9 cellular contexts compared by ENCODE assay signal in the genomic region with DNA sequence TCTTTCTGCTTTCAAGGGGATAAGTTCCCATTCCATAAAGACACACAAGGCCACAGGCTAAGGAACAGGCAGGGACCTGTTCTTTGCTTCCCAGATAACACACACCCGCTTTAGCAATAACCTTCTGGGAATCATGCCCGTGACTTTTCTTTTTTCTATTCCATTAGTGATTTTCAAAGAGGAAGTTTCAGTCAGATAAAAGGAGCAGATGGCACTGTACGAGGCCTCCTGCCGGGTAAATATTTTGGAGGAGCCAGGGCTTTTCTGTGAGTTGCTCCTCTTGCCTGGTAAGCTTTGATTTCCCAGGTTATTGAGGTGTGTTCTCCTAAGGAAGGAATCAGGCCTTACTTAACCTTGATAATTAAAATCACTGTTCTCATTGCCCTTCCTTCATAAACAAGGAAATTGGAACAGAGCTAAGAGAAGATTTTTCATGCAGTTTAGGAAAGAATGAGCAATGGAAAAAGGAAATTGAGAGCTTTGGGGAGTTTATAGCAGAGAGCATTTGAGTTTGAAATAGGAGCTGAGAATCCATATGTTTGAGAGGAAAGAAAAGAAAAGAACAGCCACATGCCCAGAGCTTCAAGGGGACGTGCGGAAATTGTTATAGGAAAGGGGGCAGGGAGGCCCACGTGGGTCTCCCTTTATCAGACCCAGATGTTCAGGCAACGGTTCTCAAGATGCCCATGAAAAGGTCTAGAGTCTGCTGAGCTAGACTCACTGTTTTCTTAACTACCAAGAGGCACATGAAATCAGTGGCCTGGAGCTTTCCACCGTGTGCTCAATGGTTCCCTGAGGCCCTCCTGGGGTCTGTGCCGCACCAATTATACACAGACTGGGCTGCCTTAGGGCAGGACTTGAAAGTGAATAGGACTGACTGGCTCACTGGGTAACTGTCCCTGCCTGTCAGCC. TPM values are rescaled to one million over a fixed set of nuclear protein-coding genes. Genes with fewer than 3 reads are reported as not detected.
DNase-seq lines count a peak whose midpoint lies in the region; ATAC-seq, FAIRE-seq and TF ChIP-seq lines count a peak whose summit lies in the region.
"Had no signal": no experiment of that assay in that cellular context is flagged by ENCODE, and none has a peak within 500 bp of the region (broad histone marks: within the 10 kb centered on the region; RNA-seq: fewer than 3 reads in every experiment).

No MANE protein-coding gene starts in this region.

- H3K27ac ChIP-seq in RWPE2 (ENCODE audit: poor library complexity, severe bottlenecking) = peak overlapping the region; percentile 95
- peak overlapping the region; percentile 15 to 70 for H3K27ac ChIP-seq in ovary

- no peak for TF ChIP-seq POLR2A in ovary (IDR thresholded peaks at IDR 0.05)

- H3K9me3 Mint-ChIP-seq in activated CD8-positive, alpha-beta memory T cell treated with anti-CD3 and anti-CD28 coated beads, Interleukin-2, amount 10 ng/mL, durations not matched to agents 7 days and 5 days (ENCODE audit: low read depth) = no peaks in the 10 kb centered on the region

- no peaks in the 10 kb centered on the region for H3K9me3 ChIP-seq in RWPE2 (ENCODE audit: severe bottlenecking)
- H3K9me3 ChIP-seq in ovary = no peaks in the 10 kb centered on the region

- intact Hi-C loops in ovary (cut with DNase I) = no loop called here

- peaks cover 4% of the 10 kb centered on the region for H3K36me3 Mint-ChIP-seq in activated CD8-positive, alpha-beta memory T cell treated with anti-CD3 and anti-CD28 coated beads, Interleukin-2, amount 10 ng/mL, durations not matched to agents 7 days and 5 days

- H3K36me3 ChIP-seq in RWPE2 (ENCODE audit: low read depth) = no peaks in the 10 kb centered on the region
- no peaks in the 10 kb centered on the region for H3K36me3 ChIP-seq in ovary
- H3K36me3 ChIP-seq in H7 (replicated peaks; ENCODE audit: control insufficient read depth, insufficient read depth, low read length) = no peaks in the 10 kb centered on the region

- H3K4me3 ChIP-seq in RWPE2 (ENCODE audit: severe bottlenecking) (no peak overlapping the region), ovary (no peak overlapping the region), H7 (ENCODE audit: insufficient read depth, low read depth, low read length) (no peak overlapping the region)

- ATAC-seq in RWPE2 (ENCODE audit: low read depth) = no peak
- ATAC-seq in activated CD8-positive, alpha-beta memory T cell treated with anti-CD3 and anti-CD28 coated beads, Interleukin-2, amount 10 ng/mL, durations not matched to agents 7 days and 5 days = no peak

- no peak for TF ChIP-seq CTCF in RWPE2 (IDR thresholded peaks at IDR 0.05; ENCODE audit: poor library complexity, severe bottlenecking)
- TF ChIP-seq CTCF in ovary (IDR thresholded peaks at IDR 0.05) = no peak

- peaks cover 15% of the 10 kb centered on the region for H3K4me1 Mint-ChIP-seq in activated CD8-positive, alpha-beta memory T cell treated with anti-CD3 and anti-CD28 coated beads, Interleukin-2, amount 10 ng/mL, durations not matched to agents 7 days and 5 days

- H3K27ac Mint-ChIP-seq in activated CD8-positive, alpha-beta memory T cell treated with anti-CD3 and anti-CD28 coated beads, Interleukin-2, amount 10 ng/mL, durations not matched to agents 7 days and 5 days = no peak overlapping the region

- no peak for TF ChIP-seq EP300 in ovary (IDR thresholded peaks at IDR 0.05)

- H3K27me3 ChIP-seq in RWPE2 (ENCODE audit: insufficient read depth, poor library complexity, severe bottlenecking) (no peaks in the 10 kb centered on the region), ovary (no peaks in the 10 kb centered on the region), H7 (ENCODE audit: control insufficient read depth, insufficient read depth, low read length) (no peaks in the 10 kb centered on the region)

- H3K4me1 ChIP-seq in RWPE2 (ENCODE audit: insufficient read depth, poor library complexity, severe bottlenecking) = peaks cover 57% of the 10 kb centered on the region
- H3K4me1 ChIP-seq in ovary (ENCODE audit: insufficient read depth) = peaks cover 25% of the 10 kb centered on the region

- no peak overlapping the region for H3K4me3 Mint-ChIP-seq in activated CD8-positive, alpha-beta memory T cell treated with anti-CD3 and anti-CD28 coated beads, Interleukin-2, amount 10 ng/mL, durations not matched to agents 7 days and 5 days

- DNase-seq in DMS 273 (lab: John Stamatoyannopoulos, UW; ENCODE audit: unreplicated experiment) = peak; percentile 95
- no peak for DNase-seq in RWPE2 (ENCODE audit: low spot score)
- DNase-seq in fibroblast of peridontal ligament (ENCODE audit: extremely low read depth) = peak; percentile 82
- peak in 2 of 5 donors; percentile 56 to 59 for DNase-seq in ovary
- no peak for DNase-seq in H7
- no peak for DNase-seq in stimulated activated CD4-positive, alpha-beta T cell treated with anti-CD3 and anti-CD28 coated beads, Interleukin-4, amount 100 ng/mL, for 1 hour
- no peak for DNase-seq in urothelium cell line (ENCODE audit: low spot score)
- no peak for DNase-seq in activated CD8-positive, alpha-beta memory T cell treated with anti-CD3 and anti-CD28 coated beads, Interleukin-2, amount 10 ng/mL, durations not matched to agents 7 days and 5 days

- CTCF ChIA-PET in activated CD8-positive, alpha-beta memory T cell treated with anti-CD3 and anti-CD28 coated beads, Interleukin-2, amount 10 ng/mL, durations not matched to agents 7 days and 5 days (lab: Charles Lee) = interaction anchor here (1.0 to 2.2 kb wide), 2 partner anchors 9 to 13 kb away, joined by 3 to 6 read pairs; no protein-coding TSS in a partner anchor

- no peak for FAIRE-seq in urothelium cell line (lab: Jason Lieb, UNC)
- FAIRE-seq: D721Med had no signal

- 36 to 42% (median 36%) methylated on average over 10 of the region's 10 CpGs for WGBS in ovary, 3 donors

- no peaks in the 10 kb centered on the region for H3K27me3 Mint-ChIP-seq in activated CD8-positive, alpha-beta memory T cell treated with anti-CD3 and anti-CD28 coated beads, Interleukin-2, amount 10 ng/mL, durations not matched to agents 7 days and 5 days

RNA-seq across cellular contexts. Expression of a gene that starts 31.0 kb away (rescaled TPM):
- 100 to 1,000 TPM in 1 of 7 donors, 10 to 100 TPM in 6; 45.1 to 100 (median 87.5) TPM for total RNA-seq in ovary
- 10 to 100 TPM; 11.8 to 18.2 TPM for polyA plus RNA-seq in ovary
- total RNA-seq in H7 (2014; rRNA removed; shearing (Covaris generic)) = 12.9 and 15.0 TPM in 2 replicates
- total RNA-seq in activated CD8-positive, alpha-beta memory T cell treated with anti-CD3 and anti-CD28 coated beads, Interleukin-2, amount 10 ng/mL, durations not matched to agents 7 days and 5 days = 10 to 100 TPM; 23.7 to 32.7 TPM

RNA-seq across cellular contexts. Expression of a gene that starts 33.1 kb away (rescaled TPM):
- total RNA-seq in ovary = 10 to 100 TPM in 1 of 7 donors, 1 to 10 TPM in 4, under 1 TPM in 1, not detected in 1; 0.38 to 91.1 (median 3.2) TPM
- polyA plus RNA-seq in ovary = 1 to 10 TPM in 1 of 2 donors, under 1 TPM in 1; 0.15 to 1.0 TPM
- total RNA-seq in H7 (2014; rRNA removed; shearing (Covaris generic)) = 2.0 and 2.1 TPM in 2 replicates
- under 1 TPM; 0.52 to 0.79 TPM for total RNA-seq in activated CD8-positive, alpha-beta memory T cell treated with anti-CD3 and anti-CD28 coated beads, Interleukin-2, amount 10 ng/mL, durations not matched to agents 7 days and 5 days

Comparison
In these comparisons a context has a peak if more than half of its experiments do, and no peak if none do; other contexts are left out.
1. DNase-seq: peak in DMS 273 (single experiment) and fibroblast of peridontal ligament (single experiment); none in RWPE2 (single experiment), H7 (single experiment), stimulated activated CD4-positive, alpha-beta T cell treated with anti-CD3 and anti-CD28 coated beads, Interleukin-4, amount 100 ng/mL, for 1 hour (single experiment), urothelium cell line (single experiment) and activated CD8-positive, alpha-beta memory T cell treated with anti-CD3 and anti-CD28 coated beads, Interleukin-2, amount 10 ng/mL, durations not matched to agents 7 days and 5 days (single experiment).